Comparison of ENCODE assay signal across 8 cellular contexts in genomic region chr2:91442906-91443729, GRCh38.
DNase-seq lines count a peak whose midpoint lies in the region; ATAC-seq and TF ChIP-seq lines count a peak whose summit lies in the region.
"Not testable (repeated sequence)": the region's sequence is repeated elsewhere in the genome, so short reads cannot be mapped to it uniquely, and the experiment has no call there.

No MANE protein-coding gene starts in this region.

- H3K9me3 Mint-ChIP-seq in Calu3 (ENCODE audit: low read depth, unreplicated experiment) = not testable (repeated sequence)

- CTCF ChIA-PET in Calu3 (lab: Charles Lee) = not testable (repeated sequence)

- peak overlapping the region; percentile 17 for H3K4me3 Mint-ChIP-seq in Calu3 (ENCODE audit: low read depth, unreplicated experiment)

- H3K36me3 ChIP-seq in MM.1S (replicated peaks; ENCODE audit: insufficient read depth, low read length); effector memory CD4-positive, alpha-beta T cell (ENCODE audit: control insufficient read depth, insufficient read depth, low read length); lower lobe of right lung; gastrocnemius medialis: not testable (repeated sequence)

- not testable (repeated sequence) for H2AFZ ChIP-seq in MM.1S (ENCODE audit: low read length)

- peak; percentile 41 for ATAC-seq in left ventricle myocardium superior
- ATAC-seq in lower lobe of right lung = peak; percentile 73 to 75
- not testable (repeated sequence) for ATAC-seq in gastrocnemius medialis

- not testable (repeated sequence) for TF ChIP-seq CTCF in Calu3 (IDR thresholded peaks at IDR 0.05; ENCODE audit: unreplicated experiment); MM.1S (IDR thresholded peaks at IDR 0.05; ENCODE audit: low read length); lower lobe of right lung (IDR thresholded peaks at IDR 0.05); gastrocnemius medialis (IDR thresholded peaks at IDR 0.05 in 4 of 5, conservative IDR thresholded peaks at IDR 0.05 in 1 of 5)

- H3K27me3 ChIP-seq in MM.1S (replicated peaks; ENCODE audit: insufficient read depth, low read length) = peaks cover 12% of the 10 kb centered on the region
- peaks cover 12% of the 10 kb centered on the region for H3K27me3 ChIP-seq in effector memory CD4-positive, alpha-beta T cell (replicated peaks; ENCODE audit: control insufficient read depth, insufficient read depth, low read length, poor library complexity, severe bottlenecking)
- peaks cover 38% of the 10 kb centered on the region for H3K27me3 ChIP-seq in lower lobe of right lung (ENCODE audit: low read depth)
- peaks cover 27 to 35% (median 31%) of the 10 kb centered on the region in 3 donors for H3K27me3 ChIP-seq in gastrocnemius medialis

- not testable (repeated sequence) for H3K9ac ChIP-seq in MM.1S (ENCODE audit: low read length)

- H3K4me1 Mint-ChIP-seq in Calu3 (ENCODE audit: low read depth, unreplicated experiment) = not testable (repeated sequence)

- not testable (repeated sequence) for H3K4me1 ChIP-seq in MM.1S (ENCODE audit: low read length)
- peaks cover 12% of the 10 kb centered on the region for H3K4me1 ChIP-seq in effector memory CD4-positive, alpha-beta T cell (ENCODE audit: control insufficient read depth, insufficient read depth, low read length, poor library complexity, severe bottlenecking)
- peaks cover 12% of the 10 kb centered on the region for H3K4me1 ChIP-seq in lower lobe of right lung
- H3K4me1 ChIP-seq in gastrocnemius medialis = peaks cover 3 to 12% of the 10 kb centered on the region in 2 donors

- in situ Hi-C loops in gastrocnemius medialis (cut with MboI; ENCODE audit: low sequenced_read_pairs in 4 of 4) = not testable (repeated sequence)

- not testable (repeated sequence) for BruUV-seq in Calu3 (replicated peaks; lab: Mats Ljungman, UMichigan)

- not testable (repeated sequence) for H3K9me3 ChIP-seq in MM.1S (replicated peaks; ENCODE audit: insufficient read depth, low read length); effector memory CD4-positive, alpha-beta T cell (ENCODE audit: control insufficient read depth, low read length); lower lobe of right lung; gastrocnemius medialis

- not testable (repeated sequence) for H3K27ac ChIP-seq in MM.1S (ENCODE audit: low read length); effector memory CD4-positive, alpha-beta T cell (ENCODE audit: insufficient read depth, low read length, poor library complexity, severe bottlenecking); lower lobe of right lung; gastrocnemius medialis

- H3K4me2 ChIP-seq in MM.1S (ENCODE audit: low read depth, low read length) = peak overlapping the region; percentile 71; the same call in 1 of the 2 replicates

- TF ChIP-seq POLR2A in gastrocnemius medialis (IDR thresholded peaks at IDR 0.05) = not testable (repeated sequence)

- not testable (repeated sequence) for H3K36me3 Mint-ChIP-seq in Calu3 (ENCODE audit: insufficient read depth, unreplicated experiment)

- intact Hi-C loops in Calu3 (cut with micrococcal nuclease; ENCODE audit: unreplicated experiment); left ventricle myocardium superior (cut with micrococcal nuclease); lower lobe of right lung (cut with DNase I); gastrocnemius medialis (cut with DNase I; ENCODE audit: low total_unique reads): not testable (repeated sequence)

- not testable (repeated sequence) for H3K27ac Mint-ChIP-seq in Calu3 (ENCODE audit: unreplicated experiment)

- not testable (repeated sequence) for H3F3A ChIP-seq in MM.1S (ENCODE audit: insufficient read depth, low read length)

- DNase-seq in Calu3; MM.1S; effector memory CD4-positive, alpha-beta T cell; gastrocnemius medialis: not testable (repeated sequence)
- DNase-seq in activated effector memory CD4-positive, alpha-beta T cell treated with anti-CD3 and anti-CD28 coated beads, Interleukin-2, amount 50 U/mL, for 16 hours = peak; percentile 61
- DNase-seq in left ventricle myocardium superior (peak; percentile 24), lower lobe of right lung (peak; percentile 39), ureter (ENCODE audit: low spot score) (peak; percentile 42)

- H3K27me3 Mint-ChIP-seq in Calu3 (ENCODE audit: unreplicated experiment) = not testable (repeated sequence)

- not testable (repeated sequence) for H3K9me2 ChIP-seq in MM.1S (replicated peaks; ENCODE audit: insufficient read depth, low read length)

- peak overlapping the region; percentile 63 for H3K4me3 ChIP-seq in MM.1S (ENCODE audit: low read length)
- H3K4me3 ChIP-seq in effector memory CD4-positive, alpha-beta T cell (ENCODE audit: insufficient read depth, low read depth, low read length, poor library complexity, severe bottlenecking) = peak overlapping the region; percentile 49
- H3K4me3 ChIP-seq in lower lobe of right lung = peak overlapping the region; percentile 45
- peak overlapping the region; percentile 50 to 78 (median 62) for H3K4me3 ChIP-seq in gastrocnemius medialis

- not testable (repeated sequence) for H4K20me1 ChIP-seq in MM.1S (ENCODE audit: insufficient read depth, low read length)

- not testable (repeated sequence) for H3K79me2 ChIP-seq in MM.1S (ENCODE audit: low read length)
